Comparison of ENCODE assay signal across 25 cellular contexts in the genomic region with DNA sequence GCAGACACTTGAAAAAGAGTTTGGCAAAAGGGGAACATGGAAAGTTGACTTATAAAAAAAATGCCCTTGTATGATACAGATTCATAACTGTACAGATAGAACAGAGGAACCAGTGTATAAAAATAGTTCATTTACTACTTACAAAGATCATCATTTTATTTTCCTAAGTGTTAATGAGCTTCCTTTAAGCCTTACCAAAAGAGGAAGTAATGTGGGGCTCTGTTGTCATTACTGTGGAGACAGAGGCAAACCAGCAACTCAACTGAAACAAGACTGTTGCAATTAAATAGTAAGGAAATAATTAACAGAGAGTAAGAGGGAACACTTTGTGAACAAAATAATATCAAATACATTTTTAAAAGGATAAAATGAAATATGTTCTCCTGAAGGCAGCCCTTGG.
"Had no signal": no experiment of that assay in that cellular context is flagged by ENCODE, and none has a peak within 500 bp of the region (broad histone marks: within the 10 kb centered on the region; RNA-seq: fewer than 3 reads in every experiment).

No MANE protein-coding gene starts in this region.

- H3K27ac ChIP-seq: thoracic aorta, uterus had no signal

- H3K4me3 Mint-ChIP-seq: activated CD4-positive, alpha-beta memory T cell treated with anti-CD3 and anti-CD28 coated beads for 36 hours; activated CD4-positive, alpha-beta T cell treated with anti-CD3 and anti-CD28 coated beads, Interleukin-2, amount 10 ng/mL, durations not matched to agents 24 days and 14 days; activated naive CD4-positive, alpha-beta T cell treated with anti-CD3 and anti-CD28 coated beads, Interleukin-2, amount 10 ng/mL, durations not matched to agents 7 days and 5 days; nephron; stimulated activated naive CD8-positive, alpha-beta T cell treated with anti-CD3 and anti-CD28 coated beads, Interleukin-15, Interleukin-2, amounts not matched to agents 100 ng/mL and 50 ng/mL, for 24 hours had no signal

- H3K9me3 ChIP-seq: thoracic aorta had no signal

- H3K27me3 ChIP-seq: uterus had no signal

- FAIRE-seq: endothelial cell of umbilical vein, keratinocyte had no signal

- H3K4me1 Mint-ChIP-seq: activated CD4-positive, alpha-beta T cell treated with anti-CD3 and anti-CD28 coated beads, Interleukin-2, amount 10 ng/mL, durations not matched to agents 24 days and 14 days; activated naive CD4-positive, alpha-beta T cell treated with anti-CD3 and anti-CD28 coated beads, Interleukin-2, amount 10 ng/mL, durations not matched to agents 7 days and 5 days; nephron had no signal

- H3K36me3 ChIP-seq: thoracic aorta, uterus had no signal

- H3K27me3 Mint-ChIP-seq: activated CD4-positive, alpha-beta T cell treated with anti-CD3 and anti-CD28 coated beads, Interleukin-2, amount 10 ng/mL, durations not matched to agents 24 days and 14 days; activated naive CD4-positive, alpha-beta T cell treated with anti-CD3 and anti-CD28 coated beads, Interleukin-2, amount 10 ng/mL, durations not matched to agents 7 days and 5 days had no signal

- H3K4me1 ChIP-seq: uterus had no signal

- H3K9me3 Mint-ChIP-seq: activated CD4-positive, alpha-beta T cell treated with anti-CD3 and anti-CD28 coated beads, Interleukin-2, amount 10 ng/mL, durations not matched to agents 24 days and 14 days; activated naive CD4-positive, alpha-beta T cell treated with anti-CD3 and anti-CD28 coated beads, Interleukin-2, amount 10 ng/mL, durations not matched to agents 7 days and 5 days had no signal

- H3K27ac Mint-ChIP-seq: activated CD4-positive, alpha-beta memory T cell treated with anti-CD3 and anti-CD28 coated beads for 36 hours; activated CD4-positive, alpha-beta T cell treated with anti-CD3 and anti-CD28 coated beads, Interleukin-2, amount 10 ng/mL, durations not matched to agents 24 days and 14 days; activated naive CD4-positive, alpha-beta T cell treated with anti-CD3 and anti-CD28 coated beads, Interleukin-2, amount 10 ng/mL, durations not matched to agents 7 days and 5 days; nephron; stimulated activated naive CD8-positive, alpha-beta T cell treated with anti-CD3 and anti-CD28 coated beads, Interleukin-15, Interleukin-2, amounts not matched to agents 100 ng/mL and 50 ng/mL, for 24 hours had no signal

- H3K4me3 ChIP-seq: mucosa of descending colon, thoracic aorta, uterus had no signal

- H3K36me3 Mint-ChIP-seq: activated CD4-positive, alpha-beta memory T cell treated with anti-CD3 and anti-CD28 coated beads for 36 hours; activated naive CD4-positive, alpha-beta T cell treated with anti-CD3 and anti-CD28 coated beads, Interleukin-2, amount 10 ng/mL, durations not matched to agents 7 days and 5 days had no signal

- DNase-seq: activated CD4-positive, alpha-beta memory T cell treated with anti-CD3 and anti-CD28 coated beads for 36 hours; activated CD4-positive, alpha-beta T cell treated with anti-CD3 and anti-CD28 coated beads, Interleukin-2, amount 10 ng/mL, durations not matched to agents 24 days and 14 days; activated CD4-positive, CD25-positive, alpha-beta regulatory T cell treated with anti-CD3 and anti-CD28 coated beads, Interleukin-2, amount 50 U/mL, for 72 hours; activated CD8-positive, alpha-beta memory T cell treated with anti-CD3 and anti-CD28 coated beads, Interleukin-2, amount 50 U/mL, for 4 hours; activated gamma-delta T cell; activated naive CD4-positive, alpha-beta T cell treated with anti-CD3 and anti-CD28 coated beads, Interleukin-2, amount 10 ng/mL, durations not matched to agents 7 days and 5 days; activated T-cell treated with anti-CD3 and anti-CD28 coated beads, Interleukin-2, amount 50 U/mL, for 1 hour; amniotic stem cell; caudate nucleus; cortex of kidney; head of caudate nucleus; hippocampal formation; left cardiac atrium; left ventricle myocardium superior; mucosa of descending colon; posterior cingulate gyrus; right cardiac atrium; stimulated activated CD4-positive, alpha-beta T cell treated with anti-CD3 and anti-CD28 coated beads, Interleukin-2, amount 100 ng/mL, for 48 hours; trophoblast cell; uterus had no signal

- ATAC-seq: left cardiac atrium, left ventricle myocardium superior, mucosa of descending colon, right cardiac atrium had no signal
